ENCODE assay signal across 1 cellular context in genomic region chr11:2890466-2891241, GRCh38.
TF ChIP-seq lines count a peak whose summit lies in the region.

No MANE protein-coding gene starts in this region.

TF ChIP-seq in K562, 482 proteins besides CTCF, POLR2A, EP300 and RAD21 (continued from another document and continues in another):
- TF ChIP-seq ZNF518B (CRISPR knock-in tag; IDR thresholded peaks at IDR 0.05) (no peak), KLF13 (tag; IDR thresholded peaks at IDR 0.05; ENCODE audit: borderline replicate concordance, low read depth) (no peak), POLR2G (IDR thresholded peaks at IDR 0.05; ENCODE audit: low read depth, low read length) (peak; percentile 85), ZBTB8A (IDR thresholded peaks at IDR 0.05; ENCODE audit: partially characterized antibody) (no peak), CGGBP1 (CRISPR knock-in tag; IDR thresholded peaks at IDR 0.05) (no peak), ZNF431 (CRISPR knock-in tag; IDR thresholded peaks at IDR 0.05) (peak; percentile 71), NFIC (IDR thresholded peaks at IDR 0.05) (peak; percentile 96), ZNF445 (CRISPR knock-in tag; IDR thresholded peaks at IDR 0.05; ENCODE audit: low read depth) (no peak; the same call in 1 of the 2 replicates), ETV1 (tag; conservative IDR thresholded peaks at IDR 0.05; ENCODE audit: low read depth) (0 out of 2 replicates have a peak, but pooled peaks have one; percentile 19), ZBTB1 (CRISPR knock-in tag; IDR thresholded peaks at IDR 0.05; ENCODE audit: borderline replicate concordance, low read depth) (peak; percentile 82; the same call in 1 of the 2 replicates), STAT5A (IDR thresholded peaks at IDR 0.05; ENCODE audit: borderline replicate concordance, low read length) (no peak), REST (CRISPR knock-in tag; IDR thresholded peaks at IDR 0.05; ENCODE audit: low read depth) (no peak), PPARD (CRISPR knock-in tag; IDR thresholded peaks at IDR 0.05) (no peak), ZNF311 (CRISPR knock-in tag; IDR thresholded peaks at IDR 0.05) (no peak), TRIM28 (IDR thresholded peaks at IDR 0.05) (no peak), MGA (IDR thresholded peaks at IDR 0.05) (peak; percentile 90), IRF9 (tag; IDR thresholded peaks at IDR 0.05) (no peak), HNRNPUL1 (IDR thresholded peaks at IDR 0.05; ENCODE audit: low read length) (no peak), TBP (optimal IDR thresholded peaks at IDR 0.05; ENCODE audit: low read depth, low read length) (peak; percentile 44), PHTF2 (CRISPR knock-in tag; IDR thresholded peaks at IDR 0.05) (no peak), SAP30 (IDR thresholded peaks at IDR 0.05; ENCODE audit: borderline replicate concordance, insufficient read depth, low read depth, low read length, poor library complexity, severe bottlenecking) (no peak), CHD2 (IDR thresholded peaks at IDR 0.05; ENCODE audit: low read depth, low read length) (no peak), ZNF592 (IDR thresholded peaks at IDR 0.05) (peak; percentile 82), TFAP4 (CRISPR knock-in tag; IDR thresholded peaks at IDR 0.05; ENCODE audit: borderline replicate concordance) (peak; percentile 94)
